21 cellular contexts compared by ENCODE assay signal in genomic region chr14:59303216-59303615, GRCh38.
DNase-seq lines count a peak whose midpoint lies in the region; ATAC-seq, FAIRE-seq and TF ChIP-seq lines count a peak whose summit lies in the region.
"Had no signal": no experiment of that assay in that cellular context is flagged by ENCODE, and none has a peak within 500 bp of the region (broad histone marks: within the 10 kb centered on the region; RNA-seq: fewer than 3 reads in every experiment).

No MANE protein-coding gene starts in this region.

- H4K20me1 ChIP-seq in BLaER1, result no peaks in the 10 kb centered on the region
- H4K20me1 ChIP-seq in astrocyte (ENCODE audit: insufficient read depth, low read length), result no peaks in the 10 kb centered on the region

- H3K4me2 ChIP-seq in BLaER1 (peak overlapping the region; percentile 76), astrocyte (ENCODE audit: low read length) (peak overlapping the region; percentile 12)

- in situ Hi-C loops in GM13976 (cut with MboI; ENCODE audit: low sequenced_read_pairs, unreplicated experiment), result no loop called here

- no peaks in the 10 kb centered on the region for H3K27me3 ChIP-seq in BLaER1
- H3K27me3 ChIP-seq in astrocyte (ENCODE audit: insufficient read depth, low read length), result no peaks in the 10 kb centered on the region

- FAIRE-seq in astrocyte (lab: Jason Lieb, UNC), result peak; percentile 47

- H3K4me1 ChIP-seq in BLaER1 (peaks cover 90% of the 10 kb centered on the region), astrocyte (ENCODE audit: insufficient read depth, low read length) (peaks cover 32% of the 10 kb centered on the region)
- H3K4me1 ChIP-seq: psoas muscle had no signal

- no peak overlapping the region for H3K4me3 Mint-ChIP-seq in astrocyte (ENCODE audit: unreplicated experiment)
- H3K4me3 Mint-ChIP-seq: activated naive CD4-positive, alpha-beta T cell treated with anti-CD3 and anti-CD28 coated beads for 36 hours; immature natural killer cell; memory B cell; nephron; stimulated activated naive CD8-positive, alpha-beta T cell treated with anti-CD3 and anti-CD28 coated beads, Interleukin-15, Interleukin-2, amounts not matched to agents 100 ng/mL and 50 ng/mL, for 24 hours had no signal

- peak; percentile 18 for DNase-seq in HT1080 (ENCODE audit: low read depth)
- peak; percentile 72 for DNase-seq in astrocyte (ENCODE audit: low read depth)
- DNase-seq in kidney tubule cell (ENCODE audit: low spot score), result peak; percentile 48
- DNase-seq in effector CD4-positive, alpha-beta T cell, result no peak
- no peak for DNase-seq in activated CD4-positive, alpha-beta T cell treated with anti-CD3 and anti-CD28 coated beads, Interleukin-2, amount 50 U/mL, for 48 hours
- no peak for DNase-seq in GM13976 (ENCODE audit: low spot score)
- DNase-seq: ACHN; activated CD4-positive, alpha-beta T cell treated with anti-CD3 and anti-CD28 coated beads, Interleukin-2, amount 50 U/mL, for 1 hour; activated naive CD4-positive, alpha-beta T cell treated with anti-CD3 and anti-CD28 coated beads for 36 hours; EL; erythroblast; immature natural killer cell; MV-4-11; NCI-H2029; psoas muscle had no signal

- no peak overlapping the region for H2AFZ ChIP-seq in astrocyte (ENCODE audit: low read depth, low read length)

- H3K27me3 Mint-ChIP-seq in astrocyte (ENCODE audit: low read depth, unreplicated experiment), result no peaks in the 10 kb centered on the region
- H3K27me3 Mint-ChIP-seq: IgD-negative memory B cell; memory B cell; stimulated activated naive CD8-positive, alpha-beta T cell treated with anti-CD3 and anti-CD28 coated beads, Interleukin-15, Interleukin-2, amounts not matched to agents 100 ng/mL and 50 ng/mL, for 24 hours had no signal

- peaks cover 33% of the 10 kb centered on the region for H3K4me1 Mint-ChIP-seq in astrocyte (ENCODE audit: low read depth, unreplicated experiment)

- H3K27ac ChIP-seq in BLaER1 (peak overlapping the region; percentile 80), astrocyte (ENCODE audit: low read depth, low read length) (peak overlapping the region; percentile 26)
- H3K27ac ChIP-seq: psoas muscle had no signal

- no peak for TF ChIP-seq CTCF in astrocyte (IDR thresholded peaks at IDR 0.05; ENCODE audit: insufficient read depth, low read depth, low read length)
- no peak for TF ChIP-seq CTCF in GM13976 (IDR thresholded peaks at IDR 0.05; ENCODE audit: borderline replicate concordance, control extremely low read depth, extremely low read depth, insufficient read depth, missing control alignments)

- H3K36me3 ChIP-seq in BLaER1, result no peaks in the 10 kb centered on the region
- no peaks in the 10 kb centered on the region for H3K36me3 ChIP-seq in astrocyte (ENCODE audit: insufficient read depth, low read length)

- peaks cover 5% of the 10 kb centered on the region for H3K79me2 ChIP-seq in astrocyte (ENCODE audit: insufficient read depth, low read length)

- H3K9me3 ChIP-seq in BLaER1, result no peaks in the 10 kb centered on the region
- no peaks in the 10 kb centered on the region for H3K9me3 ChIP-seq in astrocyte (ENCODE audit: insufficient read depth, low read depth, low read length)
- H3K9me3 ChIP-seq: psoas muscle had no signal

- no peak for ATAC-seq in GM18909 (IDR thresholded peaks at IDR 0.05; ENCODE audit: poor library complexity, unreplicated experiment)
- ATAC-seq: psoas muscle had no signal

- H3K9ac ChIP-seq in BLaER1 (no peak overlapping the region), astrocyte (ENCODE audit: low read length) (no peak overlapping the region)

- H3K4me3 ChIP-seq in BLaER1, result no peak overlapping the region
- H3K4me3 ChIP-seq in astrocyte (ENCODE audit: insufficient read depth, low read depth, low read length), result no peak overlapping the region
- H3K4me3 ChIP-seq: psoas muscle had no signal

- H3K27ac Mint-ChIP-seq in astrocyte (ENCODE audit: unreplicated experiment), result no peak overlapping the region
- H3K27ac Mint-ChIP-seq: activated naive CD4-positive, alpha-beta T cell treated with anti-CD3 and anti-CD28 coated beads for 36 hours; IgD-negative memory B cell; immature natural killer cell; memory B cell; nephron; stimulated activated naive CD8-positive, alpha-beta T cell treated with anti-CD3 and anti-CD28 coated beads, Interleukin-15, Interleukin-2, amounts not matched to agents 100 ng/mL and 50 ng/mL, for 24 hours had no signal

- no peaks in the 10 kb centered on the region for H3K9me3 Mint-ChIP-seq in astrocyte (ENCODE audit: unreplicated experiment)
- H3K9me3 Mint-ChIP-seq: activated naive CD4-positive, alpha-beta T cell treated with anti-CD3 and anti-CD28 coated beads for 36 hours; IgD-negative memory B cell; immature natural killer cell; memory B cell; nephron; stimulated activated naive CD8-positive, alpha-beta T cell treated with anti-CD3 and anti-CD28 coated beads, Interleukin-15, Interleukin-2, amounts not matched to agents 100 ng/mL and 50 ng/mL, for 24 hours had no signal

- H3K36me3 Mint-ChIP-seq in astrocyte (ENCODE audit: low read depth, unreplicated experiment), result no peaks in the 10 kb centered on the region
- H3K36me3 Mint-ChIP-seq: immature natural killer cell had no signal

Comparison
In these comparisons a context has a peak if more than half of its experiments do, and no peak if none do; other contexts are left out.
1. DNase-seq: peak in HT1080 (single experiment), astrocyte (single experiment) and kidney tubule cell (single experiment); none in effector CD4-positive, alpha-beta T cell (single experiment), activated CD4-positive, alpha-beta T cell treated with anti-CD3 and anti-CD28 coated beads, Interleukin-2, amount 50 U/mL, for 48 hours (0 of 2) and GM13976 (single experiment).